In genomic region chr9:108584860-108585259, GRCh38 we compare ENCODE assay signal across 1 cellular context.
TF ChIP-seq lines count a peak whose summit lies in the region.

No MANE protein-coding gene starts in this region.

TF ChIP-seq in K562, 482 proteins besides CTCF, POLR2A, EP300 and RAD21 (continued from another document):
- TF ChIP-seq ZNF318 (IDR thresholded peaks at IDR 0.05; ENCODE audit: borderline replicate concordance in 1 of 2, low read depth in 1 of 2) (no peak), ZNF398 (CRISPR knock-in tag; IDR thresholded peaks at IDR 0.05) (no peak), STAT6 (CRISPR knock-in tag; IDR thresholded peaks at IDR 0.05) (no peak), NKRF (IDR thresholded peaks at IDR 0.05; ENCODE audit: borderline replicate concordance) (no peak), ZHX1 (conservative IDR thresholded peaks at IDR 0.05; ENCODE audit: low read length) (no peak)
